ENCODE assay signal across 1 cellular context in the genomic region with DNA sequence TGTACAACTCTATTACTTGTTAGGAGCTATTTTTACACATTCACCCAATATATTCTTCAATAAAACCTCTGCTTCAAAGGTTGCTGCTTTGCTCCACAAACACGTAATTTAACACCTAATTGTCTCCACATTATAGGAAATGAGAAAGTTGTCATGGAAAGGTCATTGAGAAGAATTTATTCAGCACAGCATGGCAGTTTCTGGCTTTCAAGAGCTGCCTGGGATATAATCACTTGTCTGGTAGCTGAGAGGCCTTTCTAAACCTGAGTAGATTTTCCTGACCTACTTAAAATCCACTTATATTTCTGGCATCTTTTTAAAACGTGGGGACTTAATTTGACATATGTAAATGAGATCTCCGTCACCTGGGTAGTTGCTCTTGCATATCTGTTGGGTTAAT.
TF ChIP-seq lines count a peak whose summit lies in the region.

No MANE protein-coding gene starts in this region.

TF ChIP-seq in GM23338, 12 proteins besides CTCF, POLR2A, EP300 and RAD21 (continued from another document):
- TF ChIP-seq, protein P1, sequence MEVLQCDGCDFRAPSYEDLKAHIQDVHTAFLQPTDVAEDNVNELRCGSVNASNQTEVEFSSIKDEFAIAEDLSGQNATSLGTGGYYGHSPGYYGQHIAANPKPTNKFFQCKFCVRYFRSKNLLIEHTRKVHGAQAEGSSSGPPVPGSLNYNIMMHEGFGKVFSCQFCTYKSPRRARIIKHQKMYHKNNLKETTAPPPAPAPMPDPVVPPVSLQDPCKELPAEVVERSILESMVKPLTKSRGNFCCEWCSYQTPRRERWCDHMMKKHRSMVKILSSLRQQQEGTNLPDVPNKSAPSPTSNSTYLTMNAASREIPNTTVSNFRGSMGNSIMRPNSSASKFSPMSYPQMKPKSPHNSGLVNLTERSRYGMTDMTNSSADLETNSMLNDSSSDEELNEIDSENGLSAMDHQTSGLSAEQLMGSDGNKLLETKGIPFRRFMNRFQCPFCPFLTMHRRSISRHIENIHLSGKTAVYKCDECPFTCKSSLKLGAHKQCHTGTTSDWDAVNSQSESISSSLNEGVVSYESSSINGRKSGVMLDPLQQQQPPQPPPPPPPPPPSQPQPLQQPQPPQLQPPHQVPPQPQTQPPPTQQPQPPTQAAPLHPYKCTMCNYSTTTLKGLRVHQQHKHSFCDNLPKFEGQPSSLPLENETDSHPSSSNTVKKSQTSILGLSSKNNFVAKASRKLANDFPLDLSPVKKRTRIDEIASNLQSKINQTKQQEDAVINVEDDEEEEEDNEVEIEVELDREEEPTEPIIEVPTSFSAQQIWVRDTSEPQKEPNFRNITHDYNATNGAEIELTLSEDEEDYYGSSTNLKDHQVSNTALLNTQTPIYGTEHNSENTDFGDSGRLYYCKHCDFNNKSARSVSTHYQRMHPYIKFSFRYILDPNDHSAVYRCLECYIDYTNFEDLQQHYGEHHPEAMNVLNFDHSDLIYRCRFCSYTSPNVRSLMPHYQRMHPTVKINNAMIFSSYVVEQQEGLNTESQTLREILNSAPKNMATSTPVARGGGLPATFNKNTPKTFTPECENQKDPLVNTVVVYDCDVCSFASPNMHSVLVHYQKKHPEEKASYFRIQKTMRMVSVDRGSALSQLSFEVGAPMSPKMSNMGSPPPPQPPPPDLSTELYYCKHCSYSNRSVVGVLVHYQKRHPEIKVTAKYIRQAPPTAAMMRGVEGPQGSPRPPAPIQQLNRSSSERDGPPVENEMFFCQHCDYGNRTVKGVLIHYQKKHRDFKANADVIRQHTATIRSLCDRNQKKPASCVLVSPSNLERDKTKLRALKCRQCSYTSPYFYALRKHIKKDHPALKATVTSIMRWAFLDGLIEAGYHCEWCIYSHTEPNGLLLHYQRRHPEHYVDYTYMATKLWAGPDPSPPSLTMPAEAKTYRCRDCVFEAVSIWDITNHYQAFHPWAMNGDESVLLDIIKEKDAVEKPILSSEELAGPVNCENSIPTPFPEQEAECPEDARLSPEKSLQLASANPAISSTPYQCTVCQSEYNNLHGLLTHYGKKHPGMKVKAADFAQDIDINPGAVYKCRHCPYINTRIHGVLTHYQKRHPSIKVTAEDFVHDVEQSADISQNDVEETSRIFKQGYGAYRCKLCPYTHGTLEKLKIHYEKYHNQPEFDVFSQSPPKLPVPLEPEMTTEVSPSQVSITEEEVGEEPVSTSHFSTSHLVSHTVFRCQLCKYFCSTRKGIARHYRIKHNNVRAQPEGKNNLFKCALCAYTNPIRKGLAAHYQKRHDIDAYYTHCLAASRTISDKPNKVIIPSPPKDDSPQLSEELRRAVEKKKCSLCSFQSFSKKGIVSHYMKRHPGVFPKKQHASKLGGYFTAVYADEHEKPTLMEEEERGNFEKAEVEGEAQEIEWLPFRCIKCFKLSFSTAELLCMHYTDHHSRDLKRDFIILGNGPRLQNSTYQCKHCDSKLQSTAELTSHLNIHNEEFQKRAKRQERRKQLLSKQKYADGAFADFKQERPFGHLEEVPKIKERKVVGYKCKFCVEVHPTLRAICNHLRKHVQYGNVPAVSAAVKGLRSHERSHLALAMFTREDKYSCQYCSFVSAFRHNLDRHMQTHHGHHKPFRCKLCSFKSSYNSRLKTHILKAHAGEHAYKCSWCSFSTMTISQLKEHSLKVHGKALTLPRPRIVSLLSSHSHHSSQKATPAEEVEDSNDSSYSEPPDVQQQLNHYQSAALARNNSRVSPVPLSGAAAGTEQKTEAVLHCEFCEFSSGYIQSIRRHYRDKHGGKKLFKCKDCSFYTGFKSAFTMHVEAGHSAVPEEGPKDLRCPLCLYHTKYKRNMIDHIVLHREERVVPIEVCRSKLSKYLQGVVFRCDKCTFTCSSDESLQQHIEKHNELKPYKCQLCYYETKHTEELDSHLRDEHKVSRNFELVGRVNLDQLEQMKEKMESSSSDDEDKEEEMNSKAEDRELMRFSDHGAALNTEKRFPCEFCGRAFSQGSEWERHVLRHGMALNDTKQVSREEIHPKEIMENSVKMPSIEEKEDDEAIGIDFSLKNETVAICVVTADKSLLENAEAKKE (CRISPR knock-in tag; IDR thresholded peaks at IDR 0.05) = no peak
- TF ChIP-seq NANOG (IDR thresholded peaks at IDR 0.05; ENCODE audit: borderline replicate concordance) (no peak), STAT1 (IDR thresholded peaks at IDR 0.05; ENCODE audit: unreplicated experiment) (no peak), ZNF114 (CRISPR knock-in tag; IDR thresholded peaks at IDR 0.05) (no peak), ZNF331 (CRISPR knock-in tag; IDR thresholded peaks at IDR 0.05; ENCODE audit: low read depth) (no peak)
- TF ChIP-seq, protein P2, sequence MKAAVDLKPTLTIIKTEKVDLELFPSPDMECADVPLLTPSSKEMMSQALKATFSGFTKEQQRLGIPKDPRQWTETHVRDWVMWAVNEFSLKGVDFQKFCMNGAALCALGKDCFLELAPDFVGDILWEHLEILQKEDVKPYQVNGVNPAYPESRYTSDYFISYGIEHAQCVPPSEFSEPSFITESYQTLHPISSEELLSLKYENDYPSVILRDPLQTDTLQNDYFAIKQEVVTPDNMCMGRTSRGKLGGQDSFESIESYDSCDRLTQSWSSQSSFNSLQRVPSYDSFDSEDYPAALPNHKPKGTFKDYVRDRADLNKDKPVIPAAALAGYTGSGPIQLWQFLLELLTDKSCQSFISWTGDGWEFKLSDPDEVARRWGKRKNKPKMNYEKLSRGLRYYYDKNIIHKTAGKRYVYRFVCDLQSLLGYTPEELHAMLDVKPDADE (IDR thresholded peaks at IDR 0.05) = no peak
- TF ChIP-seq, protein P3, sequence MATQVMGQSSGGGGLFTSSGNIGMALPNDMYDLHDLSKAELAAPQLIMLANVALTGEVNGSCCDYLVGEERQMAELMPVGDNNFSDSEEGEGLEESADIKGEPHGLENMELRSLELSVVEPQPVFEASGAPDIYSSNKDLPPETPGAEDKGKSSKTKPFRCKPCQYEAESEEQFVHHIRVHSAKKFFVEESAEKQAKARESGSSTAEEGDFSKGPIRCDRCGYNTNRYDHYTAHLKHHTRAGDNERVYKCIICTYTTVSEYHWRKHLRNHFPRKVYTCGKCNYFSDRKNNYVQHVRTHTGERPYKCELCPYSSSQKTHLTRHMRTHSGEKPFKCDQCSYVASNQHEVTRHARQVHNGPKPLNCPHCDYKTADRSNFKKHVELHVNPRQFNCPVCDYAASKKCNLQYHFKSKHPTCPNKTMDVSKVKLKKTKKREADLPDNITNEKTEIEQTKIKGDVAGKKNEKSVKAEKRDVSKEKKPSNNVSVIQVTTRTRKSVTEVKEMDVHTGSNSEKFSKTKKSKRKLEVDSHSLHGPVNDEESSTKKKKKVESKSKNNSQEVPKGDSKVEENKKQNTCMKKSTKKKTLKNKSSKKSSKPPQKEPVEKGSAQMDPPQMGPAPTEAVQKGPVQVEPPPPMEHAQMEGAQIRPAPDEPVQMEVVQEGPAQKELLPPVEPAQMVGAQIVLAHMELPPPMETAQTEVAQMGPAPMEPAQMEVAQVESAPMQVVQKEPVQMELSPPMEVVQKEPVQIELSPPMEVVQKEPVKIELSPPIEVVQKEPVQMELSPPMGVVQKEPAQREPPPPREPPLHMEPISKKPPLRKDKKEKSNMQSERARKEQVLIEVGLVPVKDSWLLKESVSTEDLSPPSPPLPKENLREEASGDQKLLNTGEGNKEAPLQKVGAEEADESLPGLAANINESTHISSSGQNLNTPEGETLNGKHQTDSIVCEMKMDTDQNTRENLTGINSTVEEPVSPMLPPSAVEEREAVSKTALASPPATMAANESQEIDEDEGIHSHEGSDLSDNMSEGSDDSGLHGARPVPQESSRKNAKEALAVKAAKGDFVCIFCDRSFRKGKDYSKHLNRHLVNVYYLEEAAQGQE (IDR thresholded peaks at IDR 0.05; ENCODE audit: unreplicated experiment) = no peak
